ENCODE assay signal across 18 cellular contexts in genomic region chr18:35466815-35467623, GRCh38. TPM values are rescaled to one million over a fixed set of nuclear protein-coding genes. Genes with fewer than 3 reads are reported as not detected.
DNase-seq lines count a peak whose midpoint lies in the region; ATAC-seq and TF ChIP-seq lines count a peak whose summit lies in the region.
"Had no signal": no experiment of that assay in that cellular context is flagged by ENCODE, and none has a peak within 500 bp of the region (broad histone marks: within the 10 kb centered on the region; RNA-seq: fewer than 3 reads in every experiment).

No MANE protein-coding gene starts in this region.

- no peak for TF ChIP-seq CTCF in endothelial cell (IDR thresholded peaks at IDR 0.05; ENCODE audit: unreplicated experiment)

- H3K9me3 Mint-ChIP-seq in endothelial cell (ENCODE audit: unreplicated experiment): no peaks in the 10 kb centered on the region
- H3K9me3 Mint-ChIP-seq: activated T-helper 2 cell treated with anti-CD3 and anti-CD28 coated beads, Interferon-gamma antibody, Interleukin-2, Interleukin-4, amounts not matched to agents 10 μg/mL and 5 μg/mL and 100 μg/mL, durations not matched to agents 14 hours and 24 hours and 36 hours had no signal

- DNase-seq in NCI-H2171 treated with DMSO at 0.1 percent for 48 hours (lab: John Stamatoyannopoulos, UW) (peak; percentile 54), NCI-H2171 (lab: John Stamatoyannopoulos, UW) (no peak), endothelial cell (ENCODE audit: low spot score) (peak; percentile 45), retina (no peak), DMS 273 treated with DMSO at 0.1 percent for 48 hours (lab: John Stamatoyannopoulos, UW) (no peak), 8988T (no peak)
- DNase-seq: activated CD4-positive, alpha-beta T cell treated with anti-CD3 and anti-CD28 coated beads, Interleukin-2, amount 50 U/mL, for 1 hour; Caco-2; head of caudate nucleus; Peyer's patch; T-helper 17 cell; tibial artery had no signal

- no peaks in the 10 kb centered on the region for H3K9me3 ChIP-seq in thymus (ENCODE audit: control insufficient read depth)
- H3K9me3 ChIP-seq: breast epithelium, Caco-2, Peyer's patch, tibial artery had no signal

- peaks cover 8% of the 10 kb centered on the region for H3K36me3 Mint-ChIP-seq in endothelial cell (ENCODE audit: low read depth, unreplicated experiment)

- 94% methylated on average over 11 of the region's 11 CpGs for WGBS in thymus

- peak overlapping the region; percentile 93 for H3K27ac Mint-ChIP-seq in endothelial cell (ENCODE audit: unreplicated experiment)
- H3K27ac Mint-ChIP-seq: activated T-helper 2 cell treated with anti-CD3 and anti-CD28 coated beads, Interferon-gamma antibody, Interleukin-2, Interleukin-4, amounts not matched to agents 10 μg/mL and 5 μg/mL and 100 μg/mL, durations not matched to agents 14 hours and 24 hours and 36 hours; T-helper 17 cell had no signal

- no peaks in the 10 kb centered on the region for H3K27me3 Mint-ChIP-seq in endothelial cell (ENCODE audit: unreplicated experiment)
- H3K27me3 Mint-ChIP-seq: T-helper 17 cell had no signal

- no peaks in the 10 kb centered on the region for H3K4me1 ChIP-seq in thymus (ENCODE audit: control insufficient read depth, insufficient read depth, low read length)
- H3K4me1 ChIP-seq: breast epithelium, Caco-2, Peyer's patch had no signal

- peak overlapping the region; percentile 85 for H3K4me3 Mint-ChIP-seq in endothelial cell (ENCODE audit: unreplicated experiment)
- H3K4me3 Mint-ChIP-seq: T-helper 17 cell had no signal

- H3K27ac ChIP-seq in thymus (ENCODE audit: low read depth): peak overlapping the region; percentile 8
- H3K27ac ChIP-seq: tibial artery had no signal

- no peaks in the 10 kb centered on the region for H3K27me3 ChIP-seq in thymus (ENCODE audit: control insufficient read depth, insufficient read depth)
- H3K27me3 ChIP-seq: breast epithelium, Peyer's patch, tibial artery had no signal

- peaks cover 26% of the 10 kb centered on the region for H3K36me3 ChIP-seq in thymus (ENCODE audit: control insufficient read depth, insufficient read depth)
- H3K36me3 ChIP-seq: breast epithelium, Peyer's patch had no signal

- peaks cover 59% of the 10 kb centered on the region for H3K4me1 Mint-ChIP-seq in endothelial cell (ENCODE audit: unreplicated experiment)

- peak; percentile 2 for ATAC-seq in HG02884 (IDR thresholded peaks at IDR 0.05; ENCODE audit: unreplicated experiment)
- ATAC-seq: left lobe of liver, T-helper 17 cell had no signal

- no peak overlapping the region for H3K4me3 ChIP-seq in thymus (ENCODE audit: low read length)
- H3K4me3 ChIP-seq: Peyer's patch, skin epidermis, tibial artery had no signal

RNA-seq across cellular contexts. Expression of gene INO80C, which starts 30.7 kb away (rescaled TPM):
- 29.7 TPM for total RNA-seq in endothelial cell (ENCODE audit: unreplicated experiment)
- 32.6 TPM for polyA plus RNA-seq in thymus

Comparison
In these comparisons a context has a peak if more than half of its experiments do, and no peak if none do; other contexts are left out.
1. DNase-seq: peak in NCI-H2171 treated with DMSO at 0.1 percent for 48 hours (single experiment) and endothelial cell (single experiment); none in NCI-H2171 (single experiment), retina (single experiment), DMS 273 treated with DMSO at 0.1 percent for 48 hours (single experiment) and 8988T (single experiment).